ENCODE assay signal across 27 cellular contexts in the genomic region with DNA sequence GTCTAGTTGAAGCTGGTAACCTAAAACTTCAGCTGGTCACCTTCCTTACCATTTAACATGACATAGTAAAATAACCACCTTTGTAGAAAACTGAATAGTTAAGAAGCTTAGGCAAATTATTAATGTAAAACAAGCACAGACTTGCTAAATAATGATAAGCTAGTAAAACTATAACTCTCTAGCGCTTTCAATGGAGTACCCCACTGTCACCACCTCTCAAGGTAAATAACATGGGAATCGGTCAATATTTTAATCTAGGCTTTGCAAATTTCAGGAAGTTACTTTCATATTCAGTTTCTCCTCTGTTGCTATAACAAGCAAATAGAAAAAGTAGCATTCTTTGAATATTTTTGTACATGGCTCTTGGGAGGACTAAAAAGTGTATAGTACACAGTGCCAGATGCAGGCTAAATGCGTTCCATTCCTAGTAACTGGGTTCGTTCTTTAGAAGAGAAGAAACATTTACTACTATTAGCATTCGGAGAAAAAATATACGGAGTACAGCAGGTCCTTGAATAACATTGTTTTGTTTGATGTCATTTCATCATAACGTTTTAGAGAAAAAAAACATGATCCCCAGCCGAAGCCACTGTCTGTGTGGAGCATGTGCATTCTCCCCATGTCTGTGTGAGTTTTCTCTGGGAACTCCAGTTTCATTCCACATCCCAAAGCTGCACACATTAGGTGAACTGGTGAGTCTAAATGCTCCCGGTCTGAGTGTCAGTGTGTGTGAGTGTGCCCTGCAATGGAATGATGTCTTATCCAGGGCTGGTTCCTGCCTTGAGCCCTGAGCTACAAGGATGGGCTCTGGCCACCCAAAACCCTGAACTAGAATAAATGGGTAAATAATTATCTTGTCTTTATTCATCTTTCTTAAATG. TPM values are rescaled to one million over a fixed set of nuclear protein-coding genes. Genes with fewer than 3 reads are reported as not detected.
DNase-seq lines count a peak whose midpoint lies in the region; ATAC-seq and TF ChIP-seq lines count a peak whose summit lies in the region.
"Had no signal": no experiment of that assay in that cellular context is flagged by ENCODE, and none has a peak within 500 bp of the region (broad histone marks: within the 10 kb centered on the region; RNA-seq: fewer than 3 reads in every experiment).

No MANE protein-coding gene starts in this region.

- 0 out of 2 replicates have a peak, but pooled peaks cover 3% of the 10 kb centered on the region for H3K79me2 ChIP-seq in MM.1S (ENCODE audit: low read length)

- 24% methylated on average over 9 of the region's 9 CpGs for WGBS in right lobe of liver (ENCODE audit: insufficient coverage, low coverage, low lambda C conversion rate, missing lambda C conversion rate)

- peaks cover 4% of the 10 kb centered on the region; the same call in 1 of the 2 replicates for H3F3A ChIP-seq in MM.1S (ENCODE audit: insufficient read depth, low read length)

- peaks cover 0 to 19% (median 8%) of the 10 kb centered on the region in 4 donors for H3K36me3 ChIP-seq in right lobe of liver
- H3K36me3 ChIP-seq in MM.1S (replicated peaks; ENCODE audit: insufficient read depth, low read length) = peaks cover 7% of the 10 kb centered on the region

- ATAC-seq in right lobe of liver (peak; percentile 81 to 90 (median 82)), GM21515 (IDR thresholded peaks at IDR 0.05; ENCODE audit: unreplicated experiment) (no peak), GM19328 (IDR thresholded peaks at IDR 0.05; ENCODE audit: unreplicated experiment) (no peak)
- ATAC-seq: activated CD8-positive, alpha-beta T cell treated with anti-CD3 and anti-CD28 coated beads, Interleukin-2, amount 10 ng/mL, durations not matched to agents 7 days and 5 days; psoas muscle; stimulated activated naive CD8-positive, alpha-beta T cell treated with anti-CD3 and anti-CD28 coated beads, Interleukin-15, amount 100 ng/mL, for 72 hours had no signal

- TF ChIP-seq CTCF in choroid plexus epithelial cell (conservative IDR thresholded peaks at IDR 0.05; ENCODE audit: low read depth, low read length) (no peak), right lobe of liver (IDR thresholded peaks at IDR 0.05) (peak in 2 of 4 donors; percentile 5 to 24), MM.1S (IDR thresholded peaks at IDR 0.05; ENCODE audit: low read length) (no peak)

- no peaks in the 10 kb centered on the region for H3K9me2 ChIP-seq in MM.1S (replicated peaks; ENCODE audit: insufficient read depth, low read length)

- H3K4me2 ChIP-seq in MM.1S (ENCODE audit: low read depth, low read length) = no peak overlapping the region
- H3K4me2 ChIP-seq: smooth muscle cell had no signal

- intact Hi-C loops in right lobe of liver (cut with DNase I) = no loop called here

- H4K20me1 ChIP-seq in MM.1S (ENCODE audit: insufficient read depth, low read length) = no peaks in the 10 kb centered on the region

- no peak overlapping the region for H3K4me3 ChIP-seq in choroid plexus epithelial cell (ENCODE audit: low read depth, low read length)
- peak overlapping the region; percentile 15 to 45 (median 32) for H3K4me3 ChIP-seq in right lobe of liver
- no peak overlapping the region for H3K4me3 ChIP-seq in MM.1S (ENCODE audit: low read length)
- H3K4me3 ChIP-seq: psoas muscle, smooth muscle cell had no signal

- DNase-seq in AG08396 (ENCODE audit: low spot score) = peak; percentile 4
- DNase-seq in HuH-7 (ENCODE audit: low spot score) = peak; percentile 13
- DNase-seq in choroid plexus epithelial cell (ENCODE audit: low read depth) = peak; percentile 50
- no peak for DNase-seq in right lobe of liver
- DNase-seq in NCI-H2029 treated with DMSO at 0.1 percent for 48 hours (lab: John Stamatoyannopoulos, UW) = no peak
- DNase-seq in MM.1S = no peak
- DNase-seq: ACHN; activated CD4-positive, CD25-positive, alpha-beta regulatory T cell; activated CD8-positive, alpha-beta T cell treated with anti-CD3 and anti-CD28 coated beads, Interleukin-2, amount 10 ng/mL, durations not matched to agents 7 days and 5 days; activated naive CD4-positive, alpha-beta T cell treated with anti-CD3 and anti-CD28 coated beads, Interleukin-2, amount 50 U/mL, for 16 hours; activated T-cell treated with anti-CD3 and anti-CD28 coated beads, Interleukin-2, amount 50 U/mL, for 48 hours; CD4-positive, alpha-beta T cell; cortex of kidney; DMS79; foreskin melanocyte; kidney glomerular epithelial cell; midbrain; NCI-H1417 treated with DMSO at 0.1 percent for 48 hours; NCI-H2171; NCI-H774; OCI-M1; psoas muscle; stimulated activated CD4-positive, alpha-beta T cell treated with anti-CD3 and anti-CD28 coated beads, Interleukin-4, amount 100 ng/mL, for 1 hour; stimulated activated naive CD8-positive, alpha-beta T cell treated with anti-CD3 and anti-CD28 coated beads, Interleukin-15, amount 100 ng/mL, for 72 hours had no signal

- H3K4me1 ChIP-seq in right lobe of liver (peaks cover 0 to 38% (median 10%) of the 10 kb centered on the region in 4 donors), MM.1S (ENCODE audit: low read length) (peaks cover 3% of the 10 kb centered on the region; the same call in 1 of the 2 replicates)

- H2AFZ ChIP-seq in MM.1S (ENCODE audit: low read length) = no peak overlapping the region

- H3K27me3 ChIP-seq in right lobe of liver (no peaks in the 10 kb centered on the region), MM.1S (replicated peaks; ENCODE audit: insufficient read depth, low read length) (no peaks in the 10 kb centered on the region)

- no peak for TF ChIP-seq POLR2A in right lobe of liver (IDR thresholded peaks at IDR 0.05)

- H3K9me3 ChIP-seq in right lobe of liver (no peaks in the 10 kb centered on the region), MM.1S (replicated peaks; ENCODE audit: insufficient read depth, low read length) (no peaks in the 10 kb centered on the region)
- H3K9me3 ChIP-seq: psoas muscle had no signal

- H3K9ac ChIP-seq in MM.1S (ENCODE audit: low read length) = no peak overlapping the region

- peak overlapping the region in 2 of 3 donors; percentile 46 to 60 for H3K27ac ChIP-seq in right lobe of liver
- H3K27ac ChIP-seq in MM.1S (ENCODE audit: low read length) = no peak overlapping the region
- H3K27ac ChIP-seq: psoas muscle had no signal

RNA-seq across cellular contexts. Expression of a gene that starts 52.5 kb away (rescaled TPM):
- total RNA-seq in right lobe of liver = 10 to 100 TPM; 30.2 to 45.1 (median 36.8) TPM

Comparison
In these comparisons a context has a peak if more than half of its experiments do, and no peak if none do; other contexts are left out.
1. DNase-seq: peak in AG08396 (single experiment), HuH-7 (single experiment) and choroid plexus epithelial cell (single experiment); none in right lobe of liver (0 of 3), NCI-H2029 treated with DMSO at 0.1 percent for 48 hours (single experiment) and MM.1S (single experiment).
2. H3K4me3 ChIP-seq: peak in right lobe of liver (3 of 3); none in choroid plexus epithelial cell (single experiment) and MM.1S (single experiment).
3. ATAC-seq: peak in right lobe of liver (4 of 4); none in GM21515 (single experiment) and GM19328 (single experiment).